Comparison of ENCODE assay signal across 1 cellular context in genomic region chr2:241503776-241504392, GRCh38.
TF ChIP-seq lines count a peak whose summit lies in the region.

No MANE protein-coding gene starts in this region.

TF ChIP-seq in IMR-90, 13 proteins besides CTCF, POLR2A, EP300 and RAD21 (continued from another document):
- no peak for TF ChIP-seq ELK1 (IDR thresholded peaks at IDR 0.05; ENCODE audit: borderline replicate concordance, low read depth, low read length)
